Comparison of ENCODE assay signal across 1 cellular context in the genomic region with DNA sequence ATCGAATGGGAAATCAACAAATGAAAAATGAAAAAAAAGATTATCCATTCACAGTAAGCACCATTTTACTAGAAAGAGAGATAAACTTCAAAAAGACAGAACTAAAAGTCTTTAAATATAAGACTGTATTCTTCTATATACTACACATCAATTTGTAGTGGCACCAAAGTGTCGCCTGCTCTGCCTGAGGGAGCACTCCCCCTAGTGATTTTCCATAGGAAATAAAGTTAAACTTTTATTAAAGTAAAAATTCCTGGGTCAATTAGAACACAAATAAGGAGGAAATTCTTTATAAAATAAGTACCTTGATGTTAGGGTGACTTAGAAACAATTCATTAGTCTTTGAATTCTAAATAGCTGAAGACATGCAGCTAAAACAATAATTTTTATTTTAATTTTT.
TF ChIP-seq lines count a peak whose summit lies in the region.

No MANE protein-coding gene starts in this region.

TF ChIP-seq in endothelial cell of umbilical vein, 7 proteins besides CTCF, POLR2A, EP300 and RAD21:
- TF ChIP-seq GATA2 (IDR thresholded peaks at IDR 0.05; ENCODE audit: insufficient read depth, insufficient read length, low read depth, low read length): no peak
- no peak for TF ChIP-seq JUN (IDR thresholded peaks at IDR 0.05; ENCODE audit: borderline replicate concordance, insufficient read depth, insufficient read length, low read depth)
- no peak for TF ChIP-seq FOS (IDR thresholded peaks at IDR 0.05; ENCODE audit: borderline replicate concordance, insufficient read depth, low read length)
- no peak for TF ChIP-seq MAX (IDR thresholded peaks at IDR 0.05; ENCODE audit: insufficient read depth, insufficient read length)
- no peak for TF ChIP-seq EZH2 (IDR thresholded peaks at IDR 0.05; ENCODE audit: borderline replicate concordance, low read depth, low read length, severe bottlenecking)
